ENCODE assay signal across 9 cellular contexts in the genomic region with DNA sequence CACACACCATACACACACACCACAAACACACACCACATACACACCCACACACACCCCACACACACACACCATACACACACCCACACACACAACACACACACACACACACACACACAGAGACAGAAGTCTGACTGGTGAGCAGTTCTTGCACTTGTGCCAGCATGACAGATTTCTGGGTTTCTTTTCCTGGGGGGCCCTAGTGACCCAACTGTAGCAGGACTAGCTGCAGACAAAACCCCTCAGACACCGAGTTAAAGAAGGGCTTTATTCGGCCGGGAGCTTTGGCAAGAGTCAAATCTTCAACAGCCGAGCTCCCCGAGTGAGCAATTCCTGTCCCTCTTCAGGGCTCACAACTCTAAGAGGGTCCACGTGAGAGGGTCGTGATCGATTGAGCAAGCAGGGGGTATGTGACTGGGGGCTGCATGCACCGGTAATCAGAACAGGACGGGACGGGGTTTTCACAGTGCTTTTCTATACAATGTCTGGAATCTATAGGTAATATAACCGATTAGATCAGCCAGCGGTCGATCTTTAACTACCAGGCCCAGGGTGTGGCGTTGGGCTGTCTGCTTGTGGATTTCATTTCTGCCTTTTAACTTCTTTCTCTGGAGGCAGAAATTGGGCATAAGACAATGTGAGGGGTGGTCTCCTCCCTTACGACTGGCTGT. TPM values are rescaled to one million over a fixed set of nuclear protein-coding genes. Genes with fewer than 3 reads are reported as not detected.
A peak's percentile ranks its signal among the peaks of the same experiment; 100 is the strongest.
DNase-seq lines count a peak whose midpoint lies in the region; ATAC-seq and TF ChIP-seq lines count a peak whose summit lies in the region.
"Not testable (repeated sequence)": the region's sequence is repeated elsewhere in the genome, so short reads cannot be mapped to it uniquely, and the experiment has no call there.
"Had no signal": no experiment of that assay in that cellular context is flagged by ENCODE, and none has a peak within 500 bp of the region (broad histone marks: within the 10 kb centered on the region; RNA-seq: fewer than 3 reads in every experiment).

No MANE protein-coding gene starts in this region.

- POLR2A ChIA-PET in Caco-2 (lab: Charles Lee) = not testable (repeated sequence)

- TF ChIP-seq POLR2A in NB4 (IDR thresholded peaks at IDR 0.05; ENCODE audit: extremely low read depth, insufficient read length); breast epithelium (IDR thresholded peaks at IDR 0.05); suprapubic skin (IDR thresholded peaks at IDR 0.05): not testable (repeated sequence)

- TF ChIP-seq CTCF in Caco-2 (IDR thresholded peaks at IDR 0.05; ENCODE audit: insufficient read depth in 1 of 2, low read depth in 1 of 2, low read length in 1 of 2, severe bottlenecking in 1 of 2, unreplicated experiment in 1 of 2); NB4 (IDR thresholded peaks at IDR 0.05; ENCODE audit: low read depth, low read length); breast epithelium (IDR thresholded peaks at IDR 0.05); neural crest cell (conservative IDR thresholded peaks at IDR 0.05); suprapubic skin (IDR thresholded peaks at IDR 0.05): not testable (repeated sequence)

- not testable (repeated sequence) for TF ChIP-seq EP300 in suprapubic skin (IDR thresholded peaks at IDR 0.05)

- 60% methylated on average over 12 of the region's 16 CpGs for WGBS in suprapubic skin

- not testable (repeated sequence) for H3K27me3 ChIP-seq in Caco-2 (replicated peaks; ENCODE audit: control insufficient read depth, insufficient read depth, low read length); breast epithelium; suprapubic skin

- H3K36me3 ChIP-seq in Caco-2 (ENCODE audit: control insufficient read depth, insufficient read depth, low read length); breast epithelium; suprapubic skin: not testable (repeated sequence)

- BruUV-seq in Caco-2 (replicated peaks; lab: Mats Ljungman, UMichigan) = not testable (repeated sequence)

- H3K27me3 Mint-ChIP-seq in Caco-2 (ENCODE audit: insufficient read depth, unreplicated experiment); neural crest cell (ENCODE audit: low read depth): not testable (repeated sequence)
- peaks cover 24% of the 10 kb centered on the region for H3K27me3 Mint-ChIP-seq in activated CD8-positive, alpha-beta memory T cell treated with anti-CD3 and anti-CD28 coated beads, Interleukin-2, amount 10 ng/mL, durations not matched to agents 7 days and 5 days

- intact Hi-C loops in Caco-2 (cut with micrococcal nuclease; ENCODE audit: unreplicated experiment); breast epithelium (cut with DNase I; ENCODE audit: low total_unique reads): not testable (repeated sequence)
- intact Hi-C loops in left colon (cut with DNase I, micrococcal nuclease) = loop anchor here in 1 of 2 donors (10.0 kb wide), 1 partner anchor 45 kb away; a partner anchor contains a TSS

- H3K27ac ChIP-seq in breast epithelium (peak overlapping the region; percentile 3 to 48), suprapubic skin (peak overlapping the region; percentile 5)

- peak overlapping the region; percentile 15 for H3K4me3 Mint-ChIP-seq in Caco-2 (ENCODE audit: unreplicated experiment)
- H3K4me3 Mint-ChIP-seq in activated CD8-positive, alpha-beta memory T cell treated with anti-CD3 and anti-CD28 coated beads, Interleukin-2, amount 10 ng/mL, durations not matched to agents 7 days and 5 days = not testable (repeated sequence)
- peak overlapping the region; percentile 7 for H3K4me3 Mint-ChIP-seq in neural crest cell

- not testable (repeated sequence) for H3K9me3 Mint-ChIP-seq in Caco-2 (ENCODE audit: unreplicated experiment); activated CD8-positive, alpha-beta memory T cell treated with anti-CD3 and anti-CD28 coated beads, Interleukin-2, amount 10 ng/mL, durations not matched to agents 7 days and 5 days (ENCODE audit: low read depth); neural crest cell

- not testable (repeated sequence) for DNase-seq in Caco-2; activated CD8-positive, alpha-beta memory T cell treated with anti-CD3 and anti-CD28 coated beads, Interleukin-2, amount 10 ng/mL, durations not matched to agents 7 days and 5 days; left colon; neural crest cell (ENCODE audit: low read depth, low spot score)
- DNase-seq in NB4 (ENCODE audit: low read depth) (peak; percentile 43), breast epithelium (ENCODE audit: low spot score in 2 of 2) (peak in 1 of 2 donors; percentile 10), suprapubic skin (ENCODE audit: low spot score in 2 of 2) (peak in 1 of 2 donors; percentile 40)

- H3K4me1 Mint-ChIP-seq in Caco-2 (ENCODE audit: low read depth, unreplicated experiment) (peaks cover 32% of the 10 kb centered on the region), neural crest cell (peaks cover 33% of the 10 kb centered on the region)
- peaks cover 28% of the 10 kb centered on the region for H3K4me1 Mint-ChIP-seq in activated CD8-positive, alpha-beta memory T cell treated with anti-CD3 and anti-CD28 coated beads, Interleukin-2, amount 10 ng/mL, durations not matched to agents 7 days and 5 days

- peaks cover 30% of the 10 kb centered on the region for H3K4me1 ChIP-seq in Caco-2
- H3K4me1 ChIP-seq in breast epithelium = not testable (repeated sequence)
- H3K4me1 ChIP-seq in suprapubic skin = peaks cover 39% of the 10 kb centered on the region

- CTCF ChIA-PET in Caco-2 (lab: Charles Lee) = not testable (repeated sequence)
- CTCF ChIA-PET in activated CD8-positive, alpha-beta memory T cell treated with anti-CD3 and anti-CD28 coated beads, Interleukin-2, amount 10 ng/mL, durations not matched to agents 7 days and 5 days (lab: Charles Lee) = interaction anchor here (1.2 kb wide), 1 partner anchor 168 kb away, joined by 3 read pairs; no protein-coding TSS in a partner anchor

- not testable (repeated sequence) for H3K4me3 ChIP-seq in Caco-2 (ENCODE audit: low read depth, low read length); suprapubic skin
- H3K4me3 ChIP-seq in NB4 (ENCODE audit: low read depth, low read length) (peak overlapping the region; percentile 9), breast epithelium (peak overlapping the region in 1 of 3 donors; percentile 19)

- H3K9me3 ChIP-seq in Caco-2, breast epithelium, suprapubic skin: not testable (repeated sequence)

- H3K27ac Mint-ChIP-seq in Caco-2 (ENCODE audit: unreplicated experiment) = peak overlapping the region; percentile 25
- peak overlapping the region; percentile 68 for H3K27ac Mint-ChIP-seq in activated CD8-positive, alpha-beta memory T cell treated with anti-CD3 and anti-CD28 coated beads, Interleukin-2, amount 10 ng/mL, durations not matched to agents 7 days and 5 days
- peak overlapping the region; percentile 75 for H3K27ac Mint-ChIP-seq in neural crest cell (ENCODE audit: unreplicated experiment)

- not testable (repeated sequence) for H3K36me3 Mint-ChIP-seq in Caco-2 (ENCODE audit: insufficient read depth, unreplicated experiment); activated CD8-positive, alpha-beta memory T cell treated with anti-CD3 and anti-CD28 coated beads, Interleukin-2, amount 10 ng/mL, durations not matched to agents 7 days and 5 days; neural crest cell (ENCODE audit: low read depth)

- ATAC-seq in HG02763 (IDR thresholded peaks at IDR 0.05; ENCODE audit: unreplicated experiment) = peak; percentile 17
- peak; percentile 11 for ATAC-seq in activated CD8-positive, alpha-beta memory T cell treated with anti-CD3 and anti-CD28 coated beads, Interleukin-2, amount 10 ng/mL, durations not matched to agents 7 days and 5 days
- peak; percentile 64 for ATAC-seq in left colon

RNA-seq across cellular contexts. Expression of a gene that starts 19.1 kb away (rescaled TPM):
- total RNA-seq in Caco-2 (2022) (30.7 and 35.6 TPM in 2 replicates), breast epithelium (10 to 100 TPM in 1 of 3 donors, 1 to 10 TPM in 1, under 1 TPM in 1; 0.48 to 11.3 (median 8.2) TPM), left colon (1 to 10 TPM; 2.4 to 3.3 TPM), neural crest cell (179 and 201 TPM in 2 replicates), suprapubic skin (1 to 10 TPM; 1.2 to 3.0 (median 1.6) TPM)
- under 1 TPM in 1 of 2 experiments, not detected in 1; 0.32 TPM for total RNA-seq in activated CD8-positive, alpha-beta memory T cell treated with anti-CD3 and anti-CD28 coated beads, Interleukin-2, amount 10 ng/mL, durations not matched to agents 7 days and 5 days

RNA-seq across cellular contexts. Expression of a gene that starts 29.5 kb away (rescaled TPM):
- total RNA-seq in Caco-2 (2022) = 6.9 and 12.4 TPM in 2 replicates
- 100 to 1,000 TPM in 1 of 2 experiments, 10 to 100 TPM in 1; 53.7 to 166 TPM for total RNA-seq in activated CD8-positive, alpha-beta memory T cell treated with anti-CD3 and anti-CD28 coated beads, Interleukin-2, amount 10 ng/mL, durations not matched to agents 7 days and 5 days
- 100 to 1,000 TPM; 158 to 361 (median 195) TPM for total RNA-seq in breast epithelium
- 100 to 1,000 TPM; 118 to 136 TPM for total RNA-seq in left colon
- total RNA-seq in neural crest cell = 156 and 165 TPM in 2 replicates
- 100 to 1,000 TPM in 2 of 4 donors, 10 to 100 TPM in 2; 69.6 to 160 (median 110) TPM for total RNA-seq in suprapubic skin

RNA-seq across cellular contexts. Expression of a gene that starts 36.3 kb away (rescaled TPM):
- total RNA-seq in Caco-2 (2022) = 3.0 and 3.2 TPM in 2 replicates
- 100 to 1,000 TPM; 459 to 909 TPM for total RNA-seq in activated CD8-positive, alpha-beta memory T cell treated with anti-CD3 and anti-CD28 coated beads, Interleukin-2, amount 10 ng/mL, durations not matched to agents 7 days and 5 days
- 100 to 1,000 TPM; 129 to 321 (median 142) TPM for total RNA-seq in breast epithelium
- total RNA-seq in left colon = 100 to 1,000 TPM in 1 of 2 donors, 10 to 100 TPM in 1; 85.6 to 127 TPM
- total RNA-seq in neural crest cell = 2.0 and 2.3 TPM in 2 replicates
- 100 to 1,000 TPM in 1 of 4 donors, 10 to 100 TPM in 3; 50.7 to 128 (median 67.6) TPM for total RNA-seq in suprapubic skin

RNA-seq across cellular contexts. Expression of a gene that starts 42.6 kb away (rescaled TPM):
- total RNA-seq in Caco-2 (2022) = 7.0 and 7.3 TPM in 2 replicates
- 1,000 to 10,000 TPM in 1 of 2 experiments, 100 to 1,000 TPM in 1; 646 to 1,401 TPM for total RNA-seq in activated CD8-positive, alpha-beta memory T cell treated with anti-CD3 and anti-CD28 coated beads, Interleukin-2, amount 10 ng/mL, durations not matched to agents 7 days and 5 days
- 100 to 1,000 TPM in 2 of 3 donors, 10 to 100 TPM in 1; 81.4 to 404 (median 129) TPM for total RNA-seq in breast epithelium
- total RNA-seq in left colon = 100 to 1,000 TPM in 1 of 2 donors, 10 to 100 TPM in 1; 87.7 to 133 TPM
- 55.0 and 67.2 TPM in 2 replicates for total RNA-seq in neural crest cell
- total RNA-seq in suprapubic skin = 10 to 100 TPM; 25.6 to 84.1 (median 45.1) TPM

RNA-seq across cellular contexts. Expression of a gene that starts 43.8 kb away (rescaled TPM):
- total RNA-seq in Caco-2 (2022) (143 and 149 TPM in 2 replicates), breast epithelium (10 to 100 TPM in 2 of 3 donors, under 1 TPM in 1; 0.32 to 60.9 (median 36.7) TPM), left colon (100 to 1,000 TPM; 168 to 194 TPM), neural crest cell (0.42 and 1.7 TPM in 2 replicates), suprapubic skin (100 to 1,000 TPM; 318 to 486 (median 428) TPM)
- under 1 TPM; 0.09 to 0.18 TPM for total RNA-seq in activated CD8-positive, alpha-beta memory T cell treated with anti-CD3 and anti-CD28 coated beads, Interleukin-2, amount 10 ng/mL, durations not matched to agents 7 days and 5 days
- total RNA-seq: mononuclear cell had no signal

Comparison
In these comparisons a context has a peak if more than half of its experiments do, and no peak if none do; other contexts are left out.
1. H3K27ac Mint-ChIP-seq: peak in every context shown above with its lines; median percentile 75 in neural crest cell; 68 in activated CD8-positive, alpha-beta memory T cell treated with anti-CD3 and anti-CD28 coated beads, Interleukin-2, amount 10 ng/mL, durations not matched to agents 7 days and 5 days; 25 in Caco-2.
2. ATAC-seq: peak in every context shown above with its lines; median percentile 64 in left colon; 17 in HG02763; 11 in activated CD8-positive, alpha-beta memory T cell treated with anti-CD3 and anti-CD28 coated beads, Interleukin-2, amount 10 ng/mL, durations not matched to agents 7 days and 5 days.
3. RNA of a gene that starts 36.3 kb away (total RNA-seq): 459 to 909 TPM in activated CD8-positive, alpha-beta memory T cell treated with anti-CD3 and anti-CD28 coated beads, Interleukin-2, amount 10 ng/mL, durations not matched to agents 7 days and 5 days, 129 to 321 TPM in breast epithelium, 85.6 to 127 TPM in left colon and 50.7 to 128 TPM in suprapubic skin; 3.0 to 3.2 TPM in Caco-2 and 2.0 to 2.3 TPM in neural crest cell; every median in the first group is over 10 times any median in the second.